ENCODE assay signal across 15 cellular contexts in the genomic region with DNA sequence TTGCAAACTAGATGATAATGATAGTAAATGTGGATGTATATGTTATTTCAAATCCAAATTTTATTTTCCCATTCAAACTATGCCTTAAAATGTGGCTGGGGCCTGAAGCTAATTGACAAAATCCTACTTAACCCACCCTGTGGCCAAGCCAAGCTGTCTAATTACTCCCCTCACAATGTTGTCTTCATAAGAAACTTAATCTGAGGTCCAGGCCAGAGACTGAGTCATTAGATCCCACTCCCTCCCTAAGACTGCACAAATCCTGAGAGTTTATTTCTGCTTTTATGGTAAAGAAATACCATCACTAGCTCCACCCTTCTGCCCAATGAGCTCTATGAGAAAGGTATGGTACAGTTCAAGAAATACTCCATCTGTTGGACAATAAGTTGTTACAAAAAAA. TPM values are rescaled to one million over a fixed set of nuclear protein-coding genes. Genes with fewer than 3 reads are reported as not detected.
A peak's percentile ranks its signal among the peaks of the same experiment; 100 is the strongest.
DNase-seq lines count a peak whose midpoint lies in the region; ATAC-seq and TF ChIP-seq lines count a peak whose summit lies in the region.
"Had no signal": no experiment of that assay in that cellular context is flagged by ENCODE, and none has a peak within 500 bp of the region (broad histone marks: within the 10 kb centered on the region; RNA-seq: fewer than 3 reads in every experiment).

No MANE protein-coding gene starts in this region.

- in situ Hi-C loops in GM13976 (cut with MboI; ENCODE audit: low sequenced_read_pairs, unreplicated experiment) = no loop called here

- H3K36me3 ChIP-seq in left ventricle myocardium inferior (no peaks in the 10 kb centered on the region), heart right ventricle (no peaks in the 10 kb centered on the region), WERI-Rb-1 (no peaks in the 10 kb centered on the region), skeletal muscle tissue (ENCODE audit: control insufficient read depth in 3 of 3, insufficient read depth in 3 of 3, low read length in 3 of 3) (peaks cover 2 to 11% (median 6%) of the 10 kb centered on the region in 3 donors)
- H3K36me3 ChIP-seq: MG63 had no signal

- intact Hi-C loops in left ventricle myocardium inferior (cut with micrococcal nuclease) (loop anchor here (10.0 kb wide), 2 partner anchors 93 to 1217 kb away; partner anchors contain the start of gene MBTPS2), heart right ventricle (cut with DNase I) (loop anchor here in 2 of 10 donors (2.0 to 10.0 kb wide), 2 partner anchors 15 to 1217 kb away; no protein-coding TSS in a partner anchor)

- H3K27ac ChIP-seq in left ventricle myocardium inferior (replicated peaks) (peak overlapping the region; percentile 54), heart right ventricle (peak overlapping the region in 3 of 10 donors; percentile 19 to 43 (median 36)), WERI-Rb-1 (peak overlapping the region; percentile 72), skeletal muscle tissue (ENCODE audit: low read depth, low read length) (peak overlapping the region; percentile 79)
- H3K27ac ChIP-seq: PC-9 had no signal

- H3K4me3 ChIP-seq in left ventricle myocardium inferior (no peak overlapping the region), heart right ventricle (no peak overlapping the region), WERI-Rb-1 (ENCODE audit: low read depth, low read length) (no peak overlapping the region), skeletal muscle tissue (ENCODE audit: low read length in 3 of 3) (no peak overlapping the region)
- H3K4me3 ChIP-seq: MG63, PC-9 had no signal

- H3K27me3 ChIP-seq in left ventricle myocardium inferior (ENCODE audit: low read depth) = no peaks in the 10 kb centered on the region
- peaks cover 0 to 37% (median 0%) of the 10 kb centered on the region in 7 donors for H3K27me3 ChIP-seq in heart right ventricle
- no peaks in the 10 kb centered on the region for H3K27me3 ChIP-seq in WERI-Rb-1 (ENCODE audit: insufficient read depth, low read depth, severe bottlenecking)
- H3K27me3 ChIP-seq in skeletal muscle tissue (ENCODE audit: control insufficient read depth in 3 of 3, insufficient read depth in 3 of 3, low read length in 3 of 3) = no peaks in the 10 kb centered on the region
- H3K27me3 ChIP-seq: MG63 had no signal

- no peak for ATAC-seq in heart right ventricle
- no peak for ATAC-seq in GM18861 (IDR thresholded peaks at IDR 0.05; ENCODE audit: unreplicated experiment)

- H3K4me1 ChIP-seq in left ventricle myocardium inferior (peaks cover 45% of the 10 kb centered on the region), heart right ventricle (peaks cover 0 to 44% (median 5%) of the 10 kb centered on the region in 9 donors), skeletal muscle tissue (ENCODE audit: control insufficient read depth in 3 of 3, insufficient read depth in 3 of 3, low read length in 3 of 3) (peaks cover 16 to 63% (median 54%) of the 10 kb centered on the region in 3 donors)

- TF ChIP-seq CTCF in left ventricle myocardium inferior (IDR thresholded peaks at IDR 0.05; ENCODE audit: borderline replicate concordance) (no peak), heart right ventricle (IDR thresholded peaks at IDR 0.05) (no peak), WERI-Rb-1 (IDR thresholded peaks at IDR 0.05; ENCODE audit: low read depth, low read length) (no peak), GM13976 (IDR thresholded peaks at IDR 0.05; ENCODE audit: borderline replicate concordance, control extremely low read depth, extremely low read depth, insufficient read depth, missing control alignments) (no peak)

- peak overlapping the region in 1 of 3 donors; percentile 33 for H3K9ac ChIP-seq in skeletal muscle tissue (ENCODE audit: low read depth in 1 of 3, low read length in 3 of 3)

- H3K9me3 ChIP-seq in left ventricle myocardium inferior (replicated peaks) (no peaks in the 10 kb centered on the region), heart right ventricle (no peaks in the 10 kb centered on the region), WERI-Rb-1 (ENCODE audit: severe bottlenecking) (no peaks in the 10 kb centered on the region), skeletal muscle tissue (ENCODE audit: control insufficient read depth in 3 of 3, low read length in 3 of 3) (no peaks in the 10 kb centered on the region)
- H3K9me3 ChIP-seq: MG63 had no signal

- DNase-seq in left ventricle myocardium inferior (no peak), heart right ventricle (no peak), NCI-H2171 (lab: John Stamatoyannopoulos, UW) (peak; percentile 47), WERI-Rb-1 (no peak), GM13976 (ENCODE audit: low spot score) (no peak), Kasumi-1 (lab: John Stamatoyannopoulos, UW) (no peak)
- DNase-seq: GOT3, NCI-H2081 treated with DMSO at 0.1 percent for 48 hours, PC-9, SW 1271 had no signal

RNA-seq across cellular contexts. Expression of gene SMPX, which starts 16.5 kb away (rescaled TPM):
- total RNA-seq in left ventricle myocardium inferior = 726 TPM
- 100 to 1,000 TPM; 525 to 894 (median 704) TPM for total RNA-seq in heart right ventricle
- 100 to 1,000 TPM; 171 to 436 TPM for polyA plus RNA-seq in heart right ventricle
- total RNA-seq in skeletal muscle tissue = 223 TPM
- total RNA-seq: A673, PC-9 had no signal
- polyA plus RNA-seq: CD14-positive monocyte had no signal
